8 cellular contexts compared by ENCODE assay signal in genomic region chr16:22190169-22191088, GRCh38. TPM values are rescaled to one million over a fixed set of nuclear protein-coding genes. Genes with fewer than 3 reads are reported as not detected.
DNase-seq lines count a peak whose midpoint lies in the region; ATAC-seq and TF ChIP-seq lines count a peak whose summit lies in the region.

No MANE protein-coding gene starts in this region.

- no peaks in the 10 kb centered on the region for H3K27me3 ChIP-seq in right atrium auricular region
- no peaks in the 10 kb centered on the region for H3K27me3 ChIP-seq in vagina

- H3K36me3 ChIP-seq in right atrium auricular region, result no peaks in the 10 kb centered on the region
- no peaks in the 10 kb centered on the region for H3K36me3 ChIP-seq in vagina

- H3K9me3 ChIP-seq in right atrium auricular region (no peaks in the 10 kb centered on the region), vagina (no peaks in the 10 kb centered on the region)

- DNase-seq in NCI-H187 (lab: John Stamatoyannopoulos, UW) (peak; percentile 95 to 96), T-helper 2 cell (peak; percentile 98 to 99 (median 99)), anterior cingulate cortex (lab: John Stamatoyannopoulos, UW) (peak; percentile 95 to 100 (median 100)), right atrium auricular region (ENCODE audit: low spot score) (peak; percentile 100), putamen (ENCODE audit: low spot score) (peak; percentile 100), vagina (ENCODE audit: extremely low spot score in 2 of 2) (peak; percentile 100)

- peak; percentile 69 for ATAC-seq in GM18502 (IDR thresholded peaks at IDR 0.05; ENCODE audit: poor library complexity, unreplicated experiment)
- peak; percentile 69 for ATAC-seq in HG02943 (IDR thresholded peaks at IDR 0.05; ENCODE audit: low read depth, unreplicated experiment)

- H3K4me3 ChIP-seq in right atrium auricular region, result peak overlapping the region; percentile 51 to 77
- peak overlapping the region; percentile 70 to 85 for H3K4me3 ChIP-seq in vagina

- no peak for TF ChIP-seq CTCF in right atrium auricular region (IDR thresholded peaks at IDR 0.05)
- no peak for TF ChIP-seq CTCF in vagina (IDR thresholded peaks at IDR 0.05)

- H3K27ac ChIP-seq in right atrium auricular region, result peak overlapping the region; percentile 95 to 97
- H3K27ac ChIP-seq in vagina, result peak overlapping the region; percentile 97

- H3K4me1 ChIP-seq in right atrium auricular region, result peaks cover 0 to 34% of the 10 kb centered on the region in 2 donors
- peaks cover 45% of the 10 kb centered on the region for H3K4me1 ChIP-seq in vagina

- peak in 1 of 2 donors; percentile 83 for TF ChIP-seq POLR2A in vagina (IDR thresholded peaks at IDR 0.05)

- intact Hi-C loops in vagina (cut with DNase I), result no loop called here

RNA-seq across cellular contexts. Expression of gene EEF2K, which starts 15.6 kb away (rescaled TPM):
- total RNA-seq in right atrium auricular region, result 10 to 100 TPM; 12.9 to 18.9 TPM
- total RNA-seq in vagina, result 50.3 TPM

RNA-seq across cellular contexts. Expression of gene SDR42E2, which starts 28.1 kb away (rescaled TPM):
- total RNA-seq in right atrium auricular region (not detected), vagina (not detected)

Comparison
In these comparisons a context has a peak if more than half of its experiments do, and no peak if none do; other contexts are left out.
1. Peak in every context shown above with its lines: DNase-seq, ATAC-seq, H3K4me3 ChIP-seq and H3K27ac ChIP-seq.